In genomic region chr6:52640170-52640569, GRCh38 we compare ENCODE assay signal across 1 cellular context.
TF ChIP-seq lines count a peak whose summit lies in the region.

No MANE protein-coding gene starts in this region.

TF ChIP-seq in GM23338, 12 proteins besides CTCF, POLR2A, EP300 and RAD21 (continued from another document):
- TF ChIP-seq ZNF462 (CRISPR knock-in tag; IDR thresholded peaks at IDR 0.05) (no peak), POLR2AphosphoS5 (IDR thresholded peaks at IDR 0.05; ENCODE audit: low read depth) (no peak), ETS1 (IDR thresholded peaks at IDR 0.05) (no peak), REST (IDR thresholded peaks at IDR 0.05; ENCODE audit: unreplicated experiment) (no peak)
